In the genomic region with DNA sequence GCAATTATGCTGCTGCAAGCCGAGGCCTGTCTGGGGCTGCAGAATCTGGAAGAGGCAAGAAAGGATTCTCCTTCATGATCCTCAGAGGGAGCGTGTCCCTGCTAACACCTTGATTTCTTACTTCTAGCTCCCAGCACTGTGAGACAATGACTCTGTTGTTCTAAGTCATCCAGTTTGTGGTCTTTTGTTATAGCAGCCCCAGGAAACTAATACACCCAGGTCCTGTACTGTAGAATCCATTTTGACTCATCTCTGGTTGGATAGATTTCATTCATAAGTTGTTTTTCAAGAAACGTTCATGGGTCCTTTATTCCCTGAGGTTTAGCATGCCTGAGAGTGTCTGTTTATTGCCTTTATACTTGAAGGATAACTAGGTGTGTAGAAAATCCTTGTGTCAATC, we compare ENCODE assay signal across 38 cellular contexts.
"Had no signal": no experiment of that assay in that cellular context is flagged by ENCODE, and none has a peak within 500 bp of the region (broad histone marks: within the 10 kb centered on the region; RNA-seq: fewer than 3 reads in every experiment).

No MANE protein-coding gene starts in this region.

- H3K27me3 ChIP-seq: adrenal gland, body of pancreas, brain microvascular endothelial cell, cardiac muscle cell had no signal

- H3K4me1 ChIP-seq: adrenal gland, body of pancreas had no signal

- H3K36me3 ChIP-seq: adrenal gland, brain microvascular endothelial cell, cardiac muscle cell had no signal

- ATAC-seq: activated CD8-positive, alpha-beta T cell treated with anti-CD3 and anti-CD28 coated beads for 36 hours; activated naive CD4-positive, alpha-beta T cell treated with anti-CD3 and anti-CD28 coated beads, Interleukin-2, amount 50 U/mL, for 72 hours; activated T-cell treated with anti-CD3 and anti-CD28 coated beads, Interleukin-2, amount 50 U/mL, for 4 hours; activated T-cell treated with anti-CD3 and anti-CD28 coated beads, Interleukin-2, amount 50 U/mL, for 72 hours; activated T-helper 17 cell treated with anti-CD3 and anti-CD28 coated beads, Interleukin-2, amount 50 U/mL, for 72 hours; body of pancreas had no signal

- FAIRE-seq: astrocyte, bronchial epithelial cell, TTC549 had no signal

- H3K27me3 Mint-ChIP-seq: activated CD8-positive, alpha-beta T cell treated with anti-CD3 and anti-CD28 coated beads for 36 hours; activated naive CD8-positive, alpha-beta T cell treated with anti-CD3 and anti-CD28 coated beads for 36 hours; central memory CD8-positive, alpha-beta T cell had no signal

- H3K36me3 Mint-ChIP-seq: activated CD4-positive, alpha-beta memory T cell treated with anti-CD3 and anti-CD28 coated beads for 36 hours; activated naive CD4-positive, alpha-beta T cell treated with anti-CD3 and anti-CD28 coated beads, Interleukin-2, amount 50 U/mL, for 72 hours; activated naive CD8-positive, alpha-beta T cell treated with anti-CD3 and anti-CD28 coated beads for 36 hours had no signal

- H3K27ac ChIP-seq: adrenal gland, body of pancreas, brain microvascular endothelial cell, cardiac muscle cell, VCaP had no signal

- H3K9me3 ChIP-seq: adrenal gland, body of pancreas had no signal

- H3K27ac Mint-ChIP-seq: activated B cell treated with CpG ODN at 0.5 μM for 24 hours; activated CD4-positive, alpha-beta memory T cell treated with anti-CD3 and anti-CD28 coated beads for 36 hours; activated CD4-positive, alpha-beta T cell treated with anti-CD3 and anti-CD28 coated beads, Interleukin-2, amount 10 ng/mL, durations not matched to agents 24 days and 14 days; activated CD8-positive, alpha-beta T cell treated with anti-CD3 and anti-CD28 coated beads for 36 hours; activated naive CD4-positive, alpha-beta T cell treated with anti-CD3 and anti-CD28 coated beads for 36 hours; activated naive CD4-positive, alpha-beta T cell treated with anti-CD3 and anti-CD28 coated beads, Interleukin-2, amount 50 U/mL, for 72 hours; activated naive CD8-positive, alpha-beta T cell treated with anti-CD3 and anti-CD28 coated beads for 36 hours; activated T-cell treated with anti-CD3 and anti-CD28 coated beads, Interleukin-2, amount 50 U/mL, for 72 hours; activated T-helper 1 cell treated with anti-CD3 and anti-CD28 coated beads, Interleukin-12 subunit alpha, Interleukin-12 subunit beta, Interleukin-2, Interleukin-4 antibody, amounts not matched to agents 30 ng/mL and 10 ng/mL and 1 ng/mL, durations not matched to agents 14 hours and 24 hours and 36 hours; activated T-helper 17 cell treated with anti-CD3 and anti-CD28 coated beads, Interleukin-2, amount 50 U/mL, for 72 hours; T-helper 2 cell treated with Interferon-gamma antibody and Interleukin-4, amounts not matched to agents 5 μg/mL and 100 μg/mL, for 36 hours had no signal

- H3K4me3 ChIP-seq: adrenal gland, body of pancreas, cardiac muscle cell had no signal

- H3K4me3 Mint-ChIP-seq: activated B cell treated with CpG ODN at 0.5 μM for 24 hours; activated CD4-positive, alpha-beta memory T cell treated with anti-CD3 and anti-CD28 coated beads for 36 hours; activated CD4-positive, alpha-beta T cell treated with anti-CD3 and anti-CD28 coated beads, Interleukin-2, amount 10 ng/mL, durations not matched to agents 24 days and 14 days; activated CD8-positive, alpha-beta T cell treated with anti-CD3 and anti-CD28 coated beads for 36 hours; activated naive CD4-positive, alpha-beta T cell treated with anti-CD3 and anti-CD28 coated beads for 36 hours; activated naive CD8-positive, alpha-beta T cell treated with anti-CD3 and anti-CD28 coated beads for 36 hours; activated T-cell treated with anti-CD3 and anti-CD28 coated beads, Interleukin-2, amount 50 U/mL, for 4 hours; activated T-cell treated with anti-CD3 and anti-CD28 coated beads, Interleukin-2, amount 50 U/mL, for 72 hours; activated T-helper 1 cell treated with anti-CD3 and anti-CD28 coated beads, Interleukin-12 subunit alpha, Interleukin-12 subunit beta, Interleukin-2, Interleukin-4 antibody, amounts not matched to agents 30 ng/mL and 10 ng/mL and 1 ng/mL, durations not matched to agents 14 hours and 24 hours and 36 hours; activated T-helper 17 cell treated with anti-CD3 and anti-CD28 coated beads, Interleukin-2, amount 50 U/mL, for 72 hours; central memory CD8-positive, alpha-beta T cell; T-helper 2 cell treated with Interferon-gamma antibody and Interleukin-4, amounts not matched to agents 5 μg/mL and 100 μg/mL, for 36 hours had no signal

- DNase-seq: activated B cell treated with CpG ODN at 0.5 μM for 24 hours; activated CD4-positive, alpha-beta memory T cell treated with anti-CD3 and anti-CD28 coated beads for 36 hours; activated CD4-positive, alpha-beta T cell treated with anti-CD3 and anti-CD28 coated beads for 4 hours; activated CD4-positive, alpha-beta T cell treated with anti-CD3 and anti-CD28 coated beads, Interleukin-2, amount 10 ng/mL, durations not matched to agents 24 days and 14 days; activated CD4-positive, alpha-beta T cell treated with anti-CD3 and anti-CD28 coated beads, Interleukin-2, amount 50 U/mL, for 1 hour; activated CD4-positive, alpha-beta T cell treated with anti-CD3 and anti-CD28 coated beads, Interleukin-2, amount 50 U/mL, for 4 hours; activated CD4-positive, CD25-positive, alpha-beta regulatory T cell treated with anti-CD3 and anti-CD28 coated beads, Interleukin-2, amount 50 U/mL, for 72 hours; activated CD8-positive, alpha-beta memory T cell treated with anti-CD3 and anti-CD28 coated beads, Interleukin-2, amount 50 U/mL, for 4 hours; activated CD8-positive, alpha-beta T cell treated with anti-CD3 and anti-CD28 coated beads for 36 hours; activated effector memory CD4-positive, alpha-beta T cell treated with anti-CD3 and anti-CD28 coated beads, Interleukin-2, amount 50 U/mL, for 16 hours; activated gamma-delta T cell treated with Interleukin-2 at 50 U/mL for 16 hours; activated naive CD4-positive, alpha-beta T cell; activated naive CD4-positive, alpha-beta T cell treated with anti-CD3 and anti-CD28 coated beads for 36 hours; activated naive CD4-positive, alpha-beta T cell treated with anti-CD3 and anti-CD28 coated beads, Interleukin-2, amount 50 U/mL, for 16 hours; activated naive CD8-positive, alpha-beta T cell treated with anti-CD3 and anti-CD28 coated beads for 36 hours; activated T-cell treated with anti-CD3 and anti-CD28 coated beads for 4 hours; activated T-cell treated with anti-CD3 and anti-CD28 coated beads, Interleukin-2, amount 50 U/mL, for 1 hour; activated T-cell treated with anti-CD3 and anti-CD28 coated beads, Interleukin-2, amount 50 U/mL, for 4 hours; activated T-cell treated with anti-CD3 and anti-CD28 coated beads, Interleukin-2, amount 50 U/mL, for 72 hours; adrenal gland; amniotic stem cell; aorta; body of pancreas; brain microvascular endothelial cell; caudate nucleus; cerebellar nuclear complex; T-helper 2 cell; T-helper 9 cell had no signal

- H3K4me1 Mint-ChIP-seq: activated CD4-positive, alpha-beta T cell treated with anti-CD3 and anti-CD28 coated beads, Interleukin-2, amount 10 ng/mL, durations not matched to agents 24 days and 14 days; activated naive CD8-positive, alpha-beta T cell treated with anti-CD3 and anti-CD28 coated beads for 36 hours; activated T-helper 17 cell treated with anti-CD3 and anti-CD28 coated beads, Interleukin-2, amount 50 U/mL, for 72 hours; central memory CD8-positive, alpha-beta T cell had no signal
